ENCODE assay signal across 9 cellular contexts in the genomic region with DNA sequence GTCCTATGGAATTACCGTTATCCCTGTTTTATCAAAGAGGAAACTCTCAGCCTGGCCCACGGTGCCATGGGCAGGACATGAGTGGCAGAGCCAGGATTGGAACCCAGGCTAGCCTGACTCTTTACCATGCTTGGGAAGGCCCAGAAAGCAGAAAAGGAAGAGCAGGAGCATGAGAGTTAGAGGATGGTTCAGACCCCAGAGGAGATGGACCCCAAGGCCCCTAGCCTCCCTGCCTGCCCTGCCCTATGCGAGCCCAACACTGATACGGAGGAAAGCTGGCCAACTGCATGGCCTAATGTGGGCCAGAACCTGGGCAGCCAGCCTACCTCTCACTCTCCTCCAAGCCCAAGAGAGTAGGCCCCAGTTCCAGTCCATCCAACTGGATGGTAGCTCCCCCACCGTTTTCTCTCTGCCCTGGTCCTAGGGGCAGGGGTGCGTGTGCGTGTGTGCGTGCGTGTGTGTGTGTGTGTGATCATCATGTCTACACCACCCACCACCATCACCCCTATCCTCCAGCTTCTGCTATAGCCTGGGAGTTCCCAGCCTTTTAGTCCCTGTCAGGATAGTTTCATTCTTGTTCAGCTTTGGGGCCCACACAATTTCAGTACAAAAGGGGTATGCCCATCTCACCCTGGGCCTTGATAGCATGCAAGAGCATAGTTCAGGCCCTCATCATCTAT. TPM values are rescaled to one million over a fixed set of nuclear protein-coding genes. Genes with fewer than 3 reads are reported as not detected.
DNase-seq lines count a peak whose midpoint lies in the region; ATAC-seq and TF ChIP-seq lines count a peak whose summit lies in the region.
"Had no signal": no experiment of that assay in that cellular context is flagged by ENCODE, and none has a peak within 500 bp of the region (broad histone marks: within the 10 kb centered on the region; RNA-seq: fewer than 3 reads in every experiment).

No MANE protein-coding gene starts in this region.

- POLR2A ChIA-PET in T-cell (lab: Charles Lee), result interaction anchor here (0.9 to 3.0 kb wide), 8 partner anchors 9 to 96 kb away, joined by 4 to 25 read pairs (median 7); a partner anchor contains a TSS

- 52 to 75% methylated on average over 3 to 9 of the region's 9 CpGs for WGBS in esophagus squamous epithelium, 2 donors

- H3K27ac Mint-ChIP-seq in T-cell, result peak overlapping the region; percentile 81 to 93
- H3K27ac Mint-ChIP-seq in stimulated activated memory B cell treated with anti-CD40 and anti-IgM and Interleukin-4, amounts not matched to agents 10 μg/mL and 1 μg/mL and 100 μg/mL, for 72 hours, result peak overlapping the region; percentile 85

- peaks cover 37 to 52% (median 41%) of the 10 kb centered on the region in 3 donors for H3K4me1 Mint-ChIP-seq in T-cell
- H3K4me1 Mint-ChIP-seq in stimulated activated memory B cell treated with anti-CD40 and anti-IgM and Interleukin-4, amounts not matched to agents 10 μg/mL and 1 μg/mL and 100 μg/mL, for 72 hours, result peaks cover 64% of the 10 kb centered on the region

- ATAC-seq in T-cell (replicated peaks in 1 of 4) (peak in 1 of 4 experiments; percentile 0), HG02678 (IDR thresholded peaks at IDR 0.05; ENCODE audit: unreplicated experiment) (no peak), GM21423 (IDR thresholded peaks at IDR 0.05; ENCODE audit: unreplicated experiment) (no peak)
- ATAC-seq in stimulated activated memory B cell treated with anti-CD40 and anti-IgM and Interleukin-4, amounts not matched to agents 10 μg/mL and 1 μg/mL and 100 μg/mL, for 72 hours, result peak; percentile 68

- H3K27ac ChIP-seq in esophagus squamous epithelium, result peak overlapping the region; percentile 67 to 92 (median 78)

- no peaks in the 10 kb centered on the region for H3K36me3 Mint-ChIP-seq in T-cell
- H3K36me3 Mint-ChIP-seq in stimulated activated memory B cell treated with anti-CD40 and anti-IgM and Interleukin-4, amounts not matched to agents 10 μg/mL and 1 μg/mL and 100 μg/mL, for 72 hours, result no peaks in the 10 kb centered on the region

- no peak for TF ChIP-seq CTCF in esophagus squamous epithelium (IDR thresholded peaks at IDR 0.05)

- H3K4me3 ChIP-seq in esophagus squamous epithelium, result no peak overlapping the region

- no peaks in the 10 kb centered on the region for H3K27me3 ChIP-seq in esophagus squamous epithelium

- peak overlapping the region in 1 of 3 donors; percentile 48 for H3K4me3 Mint-ChIP-seq in T-cell
- H3K4me3 Mint-ChIP-seq in stimulated activated memory B cell treated with anti-CD40 and anti-IgM and Interleukin-4, amounts not matched to agents 10 μg/mL and 1 μg/mL and 100 μg/mL, for 72 hours, result peak overlapping the region; percentile 54

- intact Hi-C loops in esophagus squamous epithelium (cut with DNase I), result loop anchor here (2.0 kb wide), 1 partner anchor 31 kb away; no protein-coding TSS in a partner anchor

- H3K9me3 Mint-ChIP-seq in T-cell, result no peaks in the 10 kb centered on the region
- H3K9me3 Mint-ChIP-seq in stimulated activated memory B cell treated with anti-CD40 and anti-IgM and Interleukin-4, amounts not matched to agents 10 μg/mL and 1 μg/mL and 100 μg/mL, for 72 hours, result no peaks in the 10 kb centered on the region

- DNase-seq in T-cell (no peak), esophagus squamous epithelium (lab: John Stamatoyannopoulos, UW) (no peak), COLO668 (lab: John Stamatoyannopoulos, UW; ENCODE audit: unreplicated experiment) (no peak)
- DNase-seq: NCI-H1930 had no signal

- H3K27me3 Mint-ChIP-seq in T-cell, result peaks cover 0 to 4% of the 10 kb centered on the region in 2 donors
- H3K27me3 Mint-ChIP-seq in stimulated activated memory B cell treated with anti-CD40 and anti-IgM and Interleukin-4, amounts not matched to agents 10 μg/mL and 1 μg/mL and 100 μg/mL, for 72 hours, result no peaks in the 10 kb centered on the region

- peaks cover 39 to 60% (median 60%) of the 10 kb centered on the region in 3 donors for H3K4me1 ChIP-seq in esophagus squamous epithelium

- peak; percentile 14 for TF ChIP-seq POLR2A in GM19193 (IDR thresholded peaks at IDR 0.05; ENCODE audit: extremely low read depth, insufficient read depth, insufficient read length)
- TF ChIP-seq POLR2A in esophagus squamous epithelium (IDR thresholded peaks at IDR 0.05), result no peak

- H3K9me3 ChIP-seq in esophagus squamous epithelium, result no peaks in the 10 kb centered on the region

- CTCF ChIA-PET in T-cell (lab: Charles Lee), result interaction anchor here (0.6 to 6.6 kb wide), 11 partner anchors 7 to 120 kb away, joined by 3 to 115 read pairs (median 5); a partner anchor contains a TSS

- no peaks in the 10 kb centered on the region for H3K36me3 ChIP-seq in esophagus squamous epithelium

RNA-seq across cellular contexts. Expression of a gene that starts 15.4 kb away (rescaled TPM):
- under 1 TPM; 0.03 to 0.58 (median 0.20) TPM for total RNA-seq in T-cell
- 1 to 10 TPM in 1 of 4 donors, under 1 TPM in 3; 0.15 to 1.4 (median 0.65) TPM for total RNA-seq in esophagus squamous epithelium

RNA-seq across cellular contexts. Expression of a gene that starts 16.9 kb away (rescaled TPM):
- total RNA-seq in T-cell, result 100 to 1,000 TPM in 2 of 5 donors, 10 to 100 TPM in 3; 40.3 to 970 (median 57.3) TPM
- 100 to 1,000 TPM; 322 to 480 (median 403) TPM for total RNA-seq in esophagus squamous epithelium

RNA-seq across cellular contexts. Expression of a gene that starts 36.7 kb away (rescaled TPM):
- total RNA-seq in T-cell (1 to 10 TPM in 3 of 5 donors, under 1 TPM in 2; 0.26 to 2.3 (median 1.9) TPM), esophagus squamous epithelium (100 to 1,000 TPM; 190 to 482 (median 272) TPM)
- total RNA-seq: myocyte had no signal

RNA-seq across cellular contexts. Expression of a gene that starts 43.1 kb away (rescaled TPM):
- total RNA-seq in T-cell (10 to 100 TPM; 21.5 to 37.8 (median 35.2) TPM), esophagus squamous epithelium (10 to 100 TPM; 41.4 to 67.1 (median 53.3) TPM)

RNA-seq across cellular contexts. Expression of a gene that starts 44.0 kb away (rescaled TPM):
- total RNA-seq in T-cell (10 to 100 TPM; 21.9 to 39.6 (median 37.9) TPM), esophagus squamous epithelium (10 to 100 TPM; 19.7 to 32.7 (median 25.5) TPM)

Comparison
In these comparisons a context has a peak if more than half of its experiments do, and no peak if none do; other contexts are left out.
1. RNA of a gene that starts 36.7 kb away (total RNA-seq): 190 to 482 TPM in esophagus squamous epithelium; 0.26 to 2.3 TPM in T-cell; every median in the first group is over 10 times any median in the second.